Comparison of ENCODE assay signal across 8 cellular contexts in the genomic region with DNA sequence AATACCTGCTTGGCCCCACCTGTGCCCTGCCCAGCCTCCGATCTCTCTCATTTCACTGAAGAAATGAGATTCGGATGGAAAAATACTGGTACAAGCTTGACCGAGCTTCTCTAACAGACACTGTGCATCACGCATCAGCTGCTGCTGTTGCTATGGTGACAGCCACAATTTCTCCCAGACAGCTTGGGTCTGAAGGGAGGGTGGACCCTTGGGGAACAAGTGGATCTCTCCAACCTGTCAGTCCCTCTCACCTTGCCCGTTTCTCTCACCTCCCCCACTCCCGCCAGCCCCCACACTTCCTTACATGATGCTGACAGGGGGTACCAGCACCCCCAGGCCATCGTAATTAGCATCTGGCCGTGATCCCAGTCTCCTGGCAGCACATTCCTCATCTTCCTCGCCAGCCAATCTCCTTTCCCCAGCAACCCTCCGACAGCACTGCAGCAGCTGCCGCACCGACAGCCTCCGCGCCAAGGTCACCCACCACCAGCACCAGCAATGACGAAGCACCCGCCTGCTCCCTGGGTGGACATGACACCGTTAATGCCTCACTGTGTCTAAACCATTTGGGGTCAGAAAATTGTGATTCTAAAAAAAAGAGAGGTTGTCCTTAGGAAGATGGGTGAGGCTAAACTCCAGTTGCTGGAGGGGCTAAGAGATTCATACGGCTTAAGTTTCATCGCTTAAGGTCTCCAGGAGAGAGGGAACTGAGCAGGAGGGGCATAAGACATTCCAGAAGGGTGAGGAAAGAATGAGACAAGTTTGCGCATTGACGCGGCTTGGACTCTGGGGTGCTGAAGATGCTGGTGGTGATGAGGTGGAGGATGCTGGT. TPM values are rescaled to one million over a fixed set of nuclear protein-coding genes. Genes with fewer than 3 reads are reported as not detected.
DNase-seq lines count a peak whose midpoint lies in the region; ATAC-seq and TF ChIP-seq lines count a peak whose summit lies in the region.

No MANE protein-coding gene starts in this region.

- peaks cover 0 to 33% (median 10%) of the 10 kb centered on the region in 4 donors for H3K4me1 ChIP-seq in tibial nerve

- no peak for TF ChIP-seq POLR2A in tibial nerve (IDR thresholded peaks at IDR 0.05)

- TF ChIP-seq EP300 in tibial nerve (IDR thresholded peaks at IDR 0.05): no peak

- H3K27ac ChIP-seq in dorsolateral prefrontal cortex (peak overlapping the region in 58 of 59 donors; percentile 46 to 98 (median 89)), tibial nerve (peak overlapping the region in 2 of 4 donors; percentile 65 to 69)

- TF ChIP-seq CTCF in dorsolateral prefrontal cortex (IDR thresholded peaks at IDR 0.05 in 54 of 56, conservative IDR thresholded peaks at IDR 0.05 in 2 of 56; ENCODE audit: low read depth in 1 of 56, partially characterized antibody in 56 of 56) (no peak), tibial nerve (IDR thresholded peaks at IDR 0.05) (no peak)

- DNase-seq in NCI-H187 (lab: John Stamatoyannopoulos, UW): peak; percentile 24 to 36
- DNase-seq in NCI-H187 treated with DMSO at 0.1 percent for 48 hours (lab: John Stamatoyannopoulos, UW): no peak
- peak; percentile 92 to 94 for DNase-seq in NCI-H524 (lab: John Stamatoyannopoulos, UW)
- peak; percentile 59 to 95 (median 90) for DNase-seq in dorsolateral prefrontal cortex
- DNase-seq in medulla oblongata (ENCODE audit: extremely low spot score): peak; percentile 90
- DNase-seq in tibial nerve (ENCODE audit: low spot score in 2 of 2): peak; percentile 15 to 56
- DNase-seq in activated CD4-positive, alpha-beta T cell treated with anti-CD3 and anti-CD28 coated beads for 4 hours: no peak

- H3K9me3 ChIP-seq in tibial nerve: no peaks in the 10 kb centered on the region

- H3K27me3 ChIP-seq in dorsolateral prefrontal cortex (no peaks in the 10 kb centered on the region), tibial nerve (no peaks in the 10 kb centered on the region)

- intact Hi-C loops in dorsolateral prefrontal cortex (cut with DNase I): loop anchor here in 1 of 2 donors (10.0 kb wide), 1 partner anchor 56 kb away; no protein-coding TSS in a partner anchor

- H3K36me3 ChIP-seq in tibial nerve: no peaks in the 10 kb centered on the region

- no peak for ATAC-seq in GM21723 (IDR thresholded peaks at IDR 0.05; ENCODE audit: unreplicated experiment)

- H3K4me3 ChIP-seq in dorsolateral prefrontal cortex: peak overlapping the region in 57 of 59 donors; percentile 5 to 60 (median 40)
- H3K4me3 ChIP-seq in tibial nerve: no peak overlapping the region

- WGBS in tibial nerve, 2 donors: 20 to 24% methylated on average over 21 to 22 of the region's 22 CpGs

RNA-seq across cellular contexts. Expression of a gene that starts 58.6 kb away (rescaled TPM):
- total RNA-seq in dorsolateral prefrontal cortex (100 to 1,000 TPM in 116 of 120 experiments, 10 to 100 TPM in 4; 88.7 to 202 (median 140) TPM), tibial nerve (10 to 100 TPM; 47.7 to 74.5 (median 59.6) TPM)

Comparison
In these comparisons a context has a peak if more than half of its experiments do, and no peak if none do; other contexts are left out.
1. DNase-seq: peak in NCI-H187 (2 of 2), NCI-H524 (2 of 2), dorsolateral prefrontal cortex (10 of 10), medulla oblongata (single experiment) and tibial nerve (2 of 2); none in NCI-H187 treated with DMSO at 0.1 percent for 48 hours (single experiment) and activated CD4-positive, alpha-beta T cell treated with anti-CD3 and anti-CD28 coated beads for 4 hours (0 of 2).
2. H3K4me3 ChIP-seq: peak in dorsolateral prefrontal cortex (57 of 59); none in tibial nerve (0 of 4).